Comparison of ENCODE assay signal across 21 cellular contexts in genomic region chr22:37710675-37711074, GRCh38. TPM values are rescaled to one million over a fixed set of nuclear protein-coding genes. Genes with fewer than 3 reads are reported as not detected.
DNase-seq lines count a peak whose midpoint lies in the region; ATAC-seq and TF ChIP-seq lines count a peak whose summit lies in the region.
"Had no signal": no experiment of that assay in that cellular context is flagged by ENCODE, and none has a peak within 500 bp of the region (broad histone marks: within the 10 kb centered on the region; RNA-seq: fewer than 3 reads in every experiment).

No MANE protein-coding gene starts in this region.

- H3K36me3 Mint-ChIP-seq in activated naive CD8-positive, alpha-beta T cell treated with anti-CD3 and anti-CD28 coated beads, Interleukin-2, amount 50 U/mL, for 24 hours (ENCODE audit: low read depth) = no peaks in the 10 kb centered on the region
- H3K36me3 Mint-ChIP-seq in chondrocyte (ENCODE audit: low read depth) = peaks cover 2% of the 10 kb centered on the region

- no peak overlapping the region for H3K4me3 Mint-ChIP-seq in activated naive CD8-positive, alpha-beta T cell treated with anti-CD3 and anti-CD28 coated beads, Interleukin-2, amount 50 U/mL, for 24 hours
- H3K4me3 Mint-ChIP-seq in chondrocyte (ENCODE audit: unreplicated experiment) = no peak overlapping the region
- H3K4me3 Mint-ChIP-seq: CD8-positive, alpha-beta T cell had no signal

- H3K4me3 ChIP-seq in BLaER1 = no peak overlapping the region
- no peak overlapping the region for H3K4me3 ChIP-seq in H7 (ENCODE audit: insufficient read depth, low read depth, low read length)
- no peak overlapping the region for H3K4me3 ChIP-seq in mucosa of descending colon
- no peak overlapping the region for H3K4me3 ChIP-seq in WERI-Rb-1 (ENCODE audit: low read depth, low read length)
- H3K4me3 ChIP-seq: A549, GM12878, Peyer's patch had no signal

- H3K4me1 Mint-ChIP-seq in activated naive CD8-positive, alpha-beta T cell treated with anti-CD3 and anti-CD28 coated beads, Interleukin-2, amount 50 U/mL, for 24 hours = no peaks in the 10 kb centered on the region
- H3K4me1 Mint-ChIP-seq in chondrocyte (ENCODE audit: low read depth) = no peaks in the 10 kb centered on the region

- H3K27ac ChIP-seq in BLaER1 (peak overlapping the region; percentile 46; the same call in 1 of the 2 replicates), WERI-Rb-1 (no peak overlapping the region)
- H3K27ac ChIP-seq: A549, C4-2B, Peyer's patch had no signal

- H3K9me3 ChIP-seq in BLaER1 = no peaks in the 10 kb centered on the region
- no peaks in the 10 kb centered on the region for H3K9me3 ChIP-seq in mucosa of descending colon
- H3K9me3 ChIP-seq in WERI-Rb-1 (ENCODE audit: severe bottlenecking) = no peaks in the 10 kb centered on the region
- H3K9me3 ChIP-seq: A549, Caco-2, Peyer's patch had no signal

- TF ChIP-seq CTCF in mucosa of descending colon (IDR thresholded peaks at IDR 0.05) = no peak
- no peak for TF ChIP-seq CTCF in WERI-Rb-1 (IDR thresholded peaks at IDR 0.05; ENCODE audit: low read depth, low read length)
- no peak for TF ChIP-seq CTCF in chondrocyte (IDR thresholded peaks at IDR 0.05)

- H3K4me2 ChIP-seq in BLaER1 = no peak overlapping the region
- H3K4me2 ChIP-seq: A549 had no signal

- peak; percentile 20 for ATAC-seq in activated naive CD8-positive, alpha-beta T cell treated with anti-CD3 and anti-CD28 coated beads, Interleukin-2, amount 50 U/mL, for 24 hours
- ATAC-seq in mucosa of descending colon = peak; percentile 70
- ATAC-seq: A549; CD8-positive, alpha-beta T cell; GM12878 had no signal

- no peak overlapping the region for H3K27ac Mint-ChIP-seq in activated naive CD8-positive, alpha-beta T cell treated with anti-CD3 and anti-CD28 coated beads, Interleukin-2, amount 50 U/mL, for 24 hours
- H3K27ac Mint-ChIP-seq in chondrocyte (ENCODE audit: unreplicated experiment) = no peak overlapping the region
- H3K27ac Mint-ChIP-seq: CD8-positive, alpha-beta T cell had no signal

- H3K27me3 ChIP-seq in BLaER1 (no peaks in the 10 kb centered on the region), H7 (ENCODE audit: control insufficient read depth, insufficient read depth, low read length) (no peaks in the 10 kb centered on the region), WERI-Rb-1 (ENCODE audit: insufficient read depth, low read depth, severe bottlenecking) (no peaks in the 10 kb centered on the region)
- H3K27me3 ChIP-seq: Peyer's patch had no signal

- H3K4me1 ChIP-seq in BLaER1 (peaks cover 49% of the 10 kb centered on the region), mucosa of descending colon (ENCODE audit: low read depth) (peaks cover 4% of the 10 kb centered on the region)
- H3K4me1 ChIP-seq: A549, Caco-2, Peyer's patch had no signal

- DNase-seq in H7 (peak; percentile 27), mucosa of descending colon (no peak), WERI-Rb-1 (no peak), chondrocyte (ENCODE audit: low spot score) (no peak)
- DNase-seq in activated naive CD8-positive, alpha-beta T cell treated with anti-CD3 and anti-CD28 coated beads, Interleukin-2, amount 50 U/mL, for 24 hours = no peak
- no peak for DNase-seq in stimulated activated naive CD4-positive, alpha-beta T cell treated with Interleukin-2 at 50 U/mL for 16 hours (lab: John Stamatoyannopoulos, UW)
- DNase-seq: Caco-2; CD8-positive, alpha-beta T cell; GDM1; GOT3; KBM-7; MM.1S; NCI-H2029; NCI-H2227 treated with DMSO at 0.1 percent for 48 hours; NCI-H69; Peyer's patch; SHP77 treated with DMSO at 0.1 percent for 48 hours had no signal

- no peak overlapping the region for H3K9ac ChIP-seq in BLaER1

- intact Hi-C loops in mucosa of descending colon (cut with DNase I, micrococcal nuclease) = no loop called here

- no peaks in the 10 kb centered on the region for H3K27me3 Mint-ChIP-seq in activated naive CD8-positive, alpha-beta T cell treated with anti-CD3 and anti-CD28 coated beads, Interleukin-2, amount 50 U/mL, for 24 hours
- no peaks in the 10 kb centered on the region for H3K27me3 Mint-ChIP-seq in chondrocyte (ENCODE audit: low read depth)

- no peaks in the 10 kb centered on the region for H4K20me1 ChIP-seq in BLaER1

- H3K36me3 ChIP-seq in BLaER1 (peaks cover 55% of the 10 kb centered on the region), H7 (replicated peaks; ENCODE audit: control insufficient read depth, insufficient read depth, low read length) (peaks cover 3% of the 10 kb centered on the region), mucosa of descending colon (ENCODE audit: low read depth) (no peaks in the 10 kb centered on the region), WERI-Rb-1 (no peaks in the 10 kb centered on the region)
- H3K36me3 ChIP-seq: Peyer's patch had no signal

- no peaks in the 10 kb centered on the region for H3K9me3 Mint-ChIP-seq in activated naive CD8-positive, alpha-beta T cell treated with anti-CD3 and anti-CD28 coated beads, Interleukin-2, amount 50 U/mL, for 24 hours
- no peaks in the 10 kb centered on the region for H3K9me3 Mint-ChIP-seq in chondrocyte (ENCODE audit: low read depth)
- H3K9me3 Mint-ChIP-seq: CD8-positive, alpha-beta T cell had no signal

RNA-seq across cellular contexts. Expression of gene TRIOBP, which starts 13.8 kb away (rescaled TPM):
- 66.9 and 67.1 TPM in 2 replicates for total RNA-seq in H7 (2014; rRNA removed; shearing (Covaris generic))
- total RNA-seq in mucosa of descending colon (100 to 1,000 TPM in 1 of 3 donors, 10 to 100 TPM in 2; 78.2 to 107 (median 78.6) TPM), chondrocyte (47.9 to 49.8 TPM (median 49.5 TPM) in 3 replicates)

RNA-seq across cellular contexts. Expression of gene NOL12, which starts 24.5 kb away (rescaled TPM):
- total RNA-seq in H7 (2014; rRNA removed; shearing (Covaris generic)) = 20.5 and 23.6 TPM in 2 replicates
- total RNA-seq in mucosa of descending colon (10 to 100 TPM; 28.5 to 45.3 (median 42.6) TPM), chondrocyte (12.1 to 18.7 TPM (median 12.8 TPM) in 3 replicates)

RNA-seq across cellular contexts. Expression of gene LGALS1, which starts 35.2 kb away (rescaled TPM):
- 183 and 206 TPM in 2 replicates for total RNA-seq in H7 (2014; rRNA removed; shearing (Covaris generic))
- total RNA-seq in mucosa of descending colon (100 to 1,000 TPM in 2 of 3 donors, 10 to 100 TPM in 1; 54.6 to 376 (median 150) TPM), chondrocyte (1,066 to 2,807 TPM (median 2,760 TPM) in 3 replicates)

RNA-seq across cellular contexts. Expression of gene PDXP, which starts 52.2 kb away (rescaled TPM):
- 54.1 and 60.9 TPM in 2 replicates for total RNA-seq in H7 (2014; rRNA removed; shearing (Covaris generic))
- 10 to 100 TPM; 26.8 to 43.3 (median 40.6) TPM for total RNA-seq in mucosa of descending colon
- total RNA-seq in chondrocyte = 14.8 to 17.2 TPM (median 15.2 TPM) in 3 replicates
